Comparison of ENCODE assay signal across 27 cellular contexts in the genomic region with DNA sequence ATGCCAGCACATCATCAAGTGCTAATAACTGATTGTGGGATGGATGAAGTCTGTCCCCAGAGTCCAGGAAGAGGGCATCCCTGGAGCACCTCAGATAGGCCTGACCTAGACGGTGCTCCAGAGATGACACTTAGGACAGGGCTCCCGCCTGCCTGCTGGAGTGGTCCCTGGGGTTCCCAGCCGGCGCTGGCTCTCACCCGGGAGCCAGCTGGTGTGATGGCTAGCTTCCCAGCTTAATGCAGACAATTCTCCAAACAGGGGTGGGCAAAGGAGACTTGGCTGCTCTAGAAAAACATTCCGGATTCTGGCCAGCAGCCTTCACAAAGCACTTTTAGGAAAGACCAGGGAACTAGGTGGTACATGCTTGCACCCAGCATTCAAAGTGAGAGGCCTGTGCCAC. TPM values are rescaled to one million over a fixed set of nuclear protein-coding genes. Genes with fewer than 3 reads are reported as not detected.
"Had no signal": no experiment of that assay in that cellular context is flagged by ENCODE, and none has a peak within 500 bp of the region (broad histone marks: within the 10 kb centered on the region; RNA-seq: fewer than 3 reads in every experiment).

No MANE protein-coding gene starts in this region.

- H3K4me2 ChIP-seq: hepatocyte, smooth muscle cell had no signal

- DNase-seq: activated CD4-positive, alpha-beta T cell treated with anti-CD3 and anti-CD28 coated beads for 36 hours; activated CD4-positive, alpha-beta T cell treated with anti-CD3 and anti-CD28 coated beads, Interleukin-2, amount 50 U/mL, for 4 hours; activated CD8-positive, alpha-beta memory T cell treated with anti-CD3 and anti-CD28 coated beads for 24 hours; activated CD8-positive, alpha-beta memory T cell treated with anti-CD3 and anti-CD28 coated beads, Interleukin-2, amount 50 U/mL, for 4 hours; activated T-cell treated with anti-CD3 and anti-CD28 coated beads, Interleukin-2, amount 50 U/mL, for 24 hours; aorta; dorsolateral prefrontal cortex; effector memory CD8-positive, alpha-beta T cell; foreskin melanocyte; pancreas; stimulated activated CD4-positive, alpha-beta T cell treated with anti-CD3 and anti-CD28 coated beads, Interleukin-15, amount 100 ng/mL, for 24 hours; stomach; transverse colon; uterus had no signal

- H3K4me1 ChIP-seq: pancreas, stomach, transverse colon, uterus had no signal

- H3K4me3 ChIP-seq: dorsolateral prefrontal cortex, hepatocyte, pancreas, smooth muscle cell, stomach, transverse colon, uterus had no signal

- H3K9me3 ChIP-seq: neutrophil, pancreas, stomach, transverse colon, uterus had no signal

- ATAC-seq: activated CD4-positive, alpha-beta T cell treated with anti-CD3 and anti-CD28 coated beads for 36 hours; activated naive CD4-positive, alpha-beta T cell treated with anti-CD3 and anti-CD28 coated beads, Interleukin-2, amount 50 U/mL, for 72 hours; activated T-helper 17 cell treated with anti-CD3 and anti-CD28 coated beads, Interleukin-2, amount 50 U/mL, for 72 hours; effector memory CD8-positive, alpha-beta T cell; esophagus mucosa; pancreas; sciatic nerve; stimulated activated memory B cell treated with anti-CD40 and anti-IgM and Interleukin-4, amounts not matched to agents 10 μg/mL and 1 μg/mL and 100 μg/mL, for 72 hours; WTC11 had no signal

- H3K27ac ChIP-seq: dorsolateral prefrontal cortex, hepatocyte, neutrophil, pancreas, stomach, transverse colon, uterus had no signal

- H3K27me3 ChIP-seq: dorsolateral prefrontal cortex, hepatocyte, pancreas, stomach, transverse colon, uterus had no signal

- H2AFZ ChIP-seq: hepatocyte had no signal

- H3K36me3 ChIP-seq: neutrophil, pancreas, stomach, transverse colon, uterus had no signal

RNA-seq across cellular contexts. Expression of a gene that starts 18.6 kb away (rescaled TPM):
- total RNA-seq: natural killer cell treated with Interleukin-12 subunit alpha and Interleukin-12 subunit beta and Interleukin-15 and Interleukin-18, amount 100 ng/mL, for 72 hours had no signal

RNA-seq across cellular contexts. Expression of a gene that starts 27.7 kb away (rescaled TPM):
- total RNA-seq: activated CD4-positive, alpha-beta T cell treated with anti-CD3 and anti-CD28 coated beads for 36 hours; aorta; endothelial cell of umbilical vein; esophagus mucosa; natural killer cell treated with Interleukin-12 subunit alpha and Interleukin-12 subunit beta and Interleukin-15 and Interleukin-18, amount 100 ng/mL, for 72 hours; pulmonary artery endothelial cell; sciatic nerve; smooth muscle cell; uterus had no signal
- polyA plus RNA-seq: aorta, hepatocyte, liver, smooth muscle cell had no signal
